8 cellular contexts compared by ENCODE assay signal in the genomic region with DNA sequence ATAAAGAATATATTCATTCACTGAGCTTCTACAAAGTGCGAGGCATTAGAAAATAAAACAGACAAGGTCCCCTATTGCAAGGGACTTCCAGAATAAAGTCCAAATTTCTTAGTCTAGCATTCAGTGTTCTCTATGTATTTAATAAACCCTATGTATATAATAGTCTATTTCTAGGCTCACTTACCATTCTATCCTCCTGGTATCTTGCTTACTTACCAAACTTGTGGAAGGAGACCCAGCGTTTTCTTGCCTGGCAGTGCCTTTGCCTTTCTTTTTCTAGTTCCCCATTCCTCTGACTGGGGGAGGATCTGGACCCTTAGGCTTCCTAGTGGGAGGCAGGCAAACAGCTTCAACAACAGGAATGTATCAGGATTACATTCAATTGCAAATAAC. TPM values are rescaled to one million over a fixed set of nuclear protein-coding genes. Genes with fewer than 3 reads are reported as not detected.
A peak's percentile ranks its signal among the peaks of the same experiment; 100 is the strongest.
DNase-seq lines count a peak whose midpoint lies in the region; ATAC-seq and TF ChIP-seq lines count a peak whose summit lies in the region.

No MANE protein-coding gene starts in this region.

- H3K27ac Mint-ChIP-seq in central memory CD8-positive, alpha-beta T cell (ENCODE audit: low read depth): peak overlapping the region; percentile 84
- H3K27ac Mint-ChIP-seq in natural killer cell: peak overlapping the region; percentile 90 to 91

- H3K4me1 Mint-ChIP-seq in central memory CD8-positive, alpha-beta T cell: peaks cover 33% of the 10 kb centered on the region
- H3K4me1 Mint-ChIP-seq in natural killer cell: peaks cover 33 to 37% of the 10 kb centered on the region in 2 donors

- H3K27me3 ChIP-seq in BE2C: no peaks in the 10 kb centered on the region

- TF ChIP-seq CTCF in BE2C (IDR thresholded peaks at IDR 0.05; ENCODE audit: low read depth, low read length): no peak
- TF ChIP-seq CTCF in natural killer cell (IDR thresholded peaks at IDR 0.05): no peak

- DNase-seq in BE2C (no peak), Kasumi-1 (lab: John Stamatoyannopoulos, UW) (peak; percentile 26 to 44), natural killer cell (no peak), GDM1 (lab: John Stamatoyannopoulos, UW) (no peak), HEK293T (ENCODE audit: extremely low spot score) (no peak)
- DNase-seq in central memory CD8-positive, alpha-beta T cell (ENCODE audit: low spot score in 2 of 2): no peak
- no peak for DNase-seq in activated CD4-positive, CD25-positive, alpha-beta regulatory T cell (lab: John Stamatoyannopoulos, UW)

- peaks cover 11% of the 10 kb centered on the region for H3K36me3 Mint-ChIP-seq in central memory CD8-positive, alpha-beta T cell (ENCODE audit: insufficient read depth)
- no peaks in the 10 kb centered on the region for H3K36me3 Mint-ChIP-seq in natural killer cell

- intact Hi-C loops in natural killer cell (cut with micrococcal nuclease): no loop called here

- ATAC-seq in central memory CD8-positive, alpha-beta T cell (replicated peaks; ENCODE audit: extremely low read depth, poor library complexity, severe bottlenecking): no peak
- ATAC-seq in natural killer cell (no peak), HG03039 (IDR thresholded peaks at IDR 0.05; ENCODE audit: unreplicated experiment) (no peak)

- H3K9me3 ChIP-seq in BE2C: no peaks in the 10 kb centered on the region

- no peaks in the 10 kb centered on the region for H3K27me3 Mint-ChIP-seq in central memory CD8-positive, alpha-beta T cell
- peaks cover 0 to 11% of the 10 kb centered on the region in 2 donors for H3K27me3 Mint-ChIP-seq in natural killer cell (ENCODE audit: low read depth in 2 of 2)

- H3K4me3 ChIP-seq in BE2C (ENCODE audit: low read depth, low read length): peak overlapping the region; percentile 47

- POLR2A ChIA-PET in HEK293T (lab: Yijun Ruan, JAX): interaction anchor here (0.7 to 2.7 kb wide), 16 partner anchors 9 to 117 kb away, joined by 3 to 17 read pairs (median 4); a partner anchor contains a TSS

- H3K4me1 ChIP-seq in BE2C: no peaks in the 10 kb centered on the region

- CTCF ChIA-PET in HEK293T (lab: Yijun Ruan, JAX): interaction anchor here (1.0 kb wide), 1 partner anchor 32 kb away, joined by 4 read pairs; no protein-coding TSS in a partner anchor

- H3K36me3 ChIP-seq in BE2C: no peaks in the 10 kb centered on the region

- H3K9me3 Mint-ChIP-seq in central memory CD8-positive, alpha-beta T cell: no peaks in the 10 kb centered on the region
- H3K9me3 Mint-ChIP-seq in natural killer cell: no peaks in the 10 kb centered on the region

- peak overlapping the region; percentile 84 for H3K4me3 Mint-ChIP-seq in central memory CD8-positive, alpha-beta T cell
- peak overlapping the region; percentile 92 for H3K4me3 Mint-ChIP-seq in natural killer cell

TF ChIP-seq in HEK293T, 16 proteins besides CTCF, POLR2A, EP300 and RAD21:
- TF ChIP-seq BHLHE40 (IDR thresholded peaks at IDR 0.05; ENCODE audit: borderline replicate concordance) (no peak), TARDBP (IDR thresholded peaks at IDR 0.05) (no peak), L3MBTL2 (conservative IDR thresholded peaks at IDR 0.05) (no peak), CTBP1 (IDR thresholded peaks at IDR 0.05; ENCODE audit: borderline replicate concordance) (no peak), ELF4 (IDR thresholded peaks at IDR 0.05) (no peak), FOXM1 (IDR thresholded peaks at IDR 0.05; ENCODE audit: borderline replicate concordance) (no peak), SP1 (IDR thresholded peaks at IDR 0.05) (no peak), NFRKB (IDR thresholded peaks at IDR 0.05) (no peak), LEF1 (IDR thresholded peaks at IDR 0.05; ENCODE audit: borderline replicate concordance) (no peak), ZNF384 (IDR thresholded peaks at IDR 0.05) (no peak), FOXK2 (IDR thresholded peaks at IDR 0.05) (no peak), SUZ12 (IDR thresholded peaks at IDR 0.05) (no peak), FOXA1 (IDR thresholded peaks at IDR 0.05) (no peak), HDGF (IDR thresholded peaks at IDR 0.05; ENCODE audit: borderline replicate concordance) (no peak), ARNT (IDR thresholded peaks at IDR 0.05) (no peak)
- TF ChIP-seq, protein P1, sequence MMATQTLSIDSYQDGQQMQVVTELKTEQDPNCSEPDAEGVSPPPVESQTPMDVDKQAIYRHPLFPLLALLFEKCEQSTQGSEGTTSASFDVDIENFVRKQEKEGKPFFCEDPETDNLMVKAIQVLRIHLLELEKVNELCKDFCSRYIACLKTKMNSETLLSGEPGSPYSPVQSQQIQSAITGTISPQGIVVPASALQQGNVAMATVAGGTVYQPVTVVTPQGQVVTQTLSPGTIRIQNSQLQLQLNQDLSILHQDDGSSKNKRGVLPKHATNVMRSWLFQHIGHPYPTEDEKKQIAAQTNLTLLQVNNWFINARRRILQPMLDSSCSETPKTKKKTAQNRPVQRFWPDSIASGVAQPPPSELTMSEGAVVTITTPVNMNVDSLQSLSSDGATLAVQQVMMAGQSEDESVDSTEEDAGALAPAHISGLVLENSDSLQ (IDR thresholded peaks at IDR 0.05): no peak

RNA-seq across cellular contexts. Expression of a gene that starts 0.6 kb away (rescaled TPM):
- polyA plus RNA-seq in BE2C (2012; ENCODE audit: insufficient read depth, insufficient read length, low read depth): 7.0 TPM
- total RNA-seq in natural killer cell: 100 to 1,000 TPM in 1 of 3 donors, 10 to 100 TPM in 2; 44.2 to 110 (median 54.3) TPM

Comparison
In these comparisons a context has a peak if more than half of its experiments do, and no peak if none do; other contexts are left out.
1. DNase-seq: peak in Kasumi-1 (2 of 2); none in BE2C (single experiment), central memory CD8-positive, alpha-beta T cell (0 of 2), natural killer cell (single experiment), GDM1 (single experiment), HEK293T (single experiment) and activated CD4-positive, CD25-positive, alpha-beta regulatory T cell (0 of 4).